Comparison of ENCODE assay signal across 7 cellular contexts in the genomic region with DNA sequence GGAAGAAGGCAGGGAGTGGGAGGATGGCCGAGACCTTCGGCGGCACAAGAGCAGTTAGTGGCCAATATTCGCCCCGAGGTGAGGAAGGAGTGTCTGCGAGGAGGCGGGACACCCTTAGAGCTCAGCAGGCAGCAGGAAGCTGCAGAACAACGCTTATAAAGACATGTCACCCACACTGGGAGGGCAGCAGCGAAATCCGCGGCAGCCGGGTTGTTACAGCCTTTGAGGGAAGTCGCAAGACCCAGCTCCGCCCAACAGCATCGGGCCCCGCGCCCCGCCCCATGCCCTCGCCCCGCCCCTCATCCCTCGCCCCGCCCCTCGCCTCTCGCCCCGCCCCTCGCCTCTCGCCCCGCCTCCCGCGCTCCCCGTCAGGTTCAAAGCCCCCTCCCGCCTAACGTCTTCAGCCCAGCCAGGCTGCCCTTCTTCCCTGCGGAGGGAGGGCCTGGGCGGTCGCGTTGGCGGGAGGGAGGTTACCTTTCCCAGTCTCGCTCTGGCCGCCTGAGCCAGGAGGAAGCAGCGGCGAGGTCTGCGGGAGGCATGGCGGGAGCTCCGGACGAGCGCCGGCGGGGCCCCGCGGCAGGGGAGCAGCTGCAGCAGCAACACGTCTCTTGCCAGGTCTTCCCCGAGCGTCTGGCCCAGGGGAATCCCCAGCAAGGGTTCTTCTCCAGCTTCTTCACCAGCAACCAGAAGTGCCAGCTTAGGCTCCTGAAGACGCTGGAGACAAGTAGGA.
DNase-seq lines count a peak whose midpoint lies in the region; ATAC-seq and TF ChIP-seq lines count a peak whose summit lies in the region.

Gene ATP23, plus strand, starts transcription at position 403 of the 730 bp plus-strand sequence. Its CDS starts 135 bp downstream, at position 538.

- peak within 1 kb of the TSS; percentile 62 for H3K4me3 ChIP-seq in astrocyte of the cerebellum (ENCODE audit: low read depth, low read length)

- DNase-seq in NCI-H2029 treated with DMSO at 0.1 percent for 48 hours (lab: John Stamatoyannopoulos, UW) (peak; percentile 64), T-helper 22 cell (ENCODE audit: low read depth) (peak; percentile 87), astrocyte of the cerebellum (ENCODE audit: low read depth) (peak; percentile 32), hippocampal formation (lab: John Stamatoyannopoulos, UW) (peak; percentile 85 to 87), retina (peak; percentile 90)

- in situ Hi-C loops in astrocyte of the cerebellum (cut with HindIII; ENCODE audit: low sequenced_read_pairs) = no loop called here

- no peak for TF ChIP-seq CTCF in astrocyte of the cerebellum (IDR thresholded peaks at IDR 0.05; ENCODE audit: low read depth, low read length, missing control alignments)

- ATAC-seq in GM18511 (IDR thresholded peaks at IDR 0.05; ENCODE audit: unreplicated experiment) = peak; percentile 89
- ATAC-seq in HG03025 (IDR thresholded peaks at IDR 0.05; ENCODE audit: low FRiP score, unreplicated experiment) = peak; percentile 89

Comparison
In these comparisons a context has a peak if more than half of its experiments do, and no peak if none do; other contexts are left out.
1. Peak in every context shown above with its lines: DNase-seq, ATAC-seq and H3K4me3 ChIP-seq.
2. DNase-seq: peak in every context shown above with its lines; median percentile 90 in retina; 87 in T-helper 22 cell; 86 in hippocampal formation; 64 in NCI-H2029 treated with DMSO at 0.1 percent for 48 hours; 32 in astrocyte of the cerebellum.